1 cellular context compared by ENCODE assay signal in genomic region chr14:55845963-55846851, GRCh38.
TF ChIP-seq lines count a peak whose summit lies in the region.

No MANE protein-coding gene starts in this region.

TF ChIP-seq in WTC11, 78 proteins besides CTCF, POLR2A, EP300 and RAD21 (continued from another document):
- no peak for TF ChIP-seq ATF6 (CRISPR knock-in tag; IDR thresholded peaks at IDR 0.05)
- TF ChIP-seq ELF4 (CRISPR knock-in tag; IDR thresholded peaks at IDR 0.05; ENCODE audit: low read depth), result no peak
- TF ChIP-seq USF2 (CRISPR knock-in tag; IDR thresholded peaks at IDR 0.05), result peak; percentile 53
TF ChIP-seq in WTC11: peak in this region for 1.
